Comparison of ENCODE assay signal across 1 cellular context in genomic region chr1:181112071-181112929, GRCh38.
TF ChIP-seq lines count a peak whose summit lies in the region.

No MANE protein-coding gene starts in this region.

TF ChIP-seq in HepG2, 621 proteins besides CTCF, POLR2A, EP300 and RAD21 (continued from another document and continues in another):
- peak; percentile 59 for TF ChIP-seq PBX2 (CRISPR knock-in tag; IDR thresholded peaks at IDR 0.05)
- TF ChIP-seq MTF1 (CRISPR knock-in tag; IDR thresholded peaks at IDR 0.05) = no peak
- TF ChIP-seq ZNF329 (CRISPR knock-in tag; IDR thresholded peaks at IDR 0.05; ENCODE audit: low read depth) = 0 out of 2 replicates have a peak, but pooled peaks have one; percentile 63
- peak; percentile 89; the same call in 1 of the 2 replicates for TF ChIP-seq ZBTB49 (CRISPR knock-in tag; IDR thresholded peaks at IDR 0.05; ENCODE audit: borderline replicate concordance)
- no peak for TF ChIP-seq CENPT (CRISPR knock-in tag; IDR thresholded peaks at IDR 0.05; ENCODE audit: low read depth)
- peak in 1 of 2 experiments; percentile 23; a peak in 1 of 4 replicates for TF ChIP-seq REST (IDR thresholded peaks at IDR 0.05; ENCODE audit: borderline replicate concordance in 1 of 2, low read depth in 1 of 2, low read length in 2 of 2)
- peak; percentile 91; the same call in 1 of the 2 replicates for TF ChIP-seq DNMT3B (CRISPR knock-in tag; conservative IDR thresholded peaks at IDR 0.05)
- peak; percentile 70; the same call in 1 of the 2 replicates for TF ChIP-seq TSC22D2 (CRISPR knock-in tag; IDR thresholded peaks at IDR 0.05; ENCODE audit: borderline replicate concordance)
- no peak for TF ChIP-seq ASH2L (IDR thresholded peaks at IDR 0.05; ENCODE audit: insufficient read length, low read depth, low read length)
- TF ChIP-seq ARNTL (CRISPR knock-in tag; IDR thresholded peaks at IDR 0.05) = peak; percentile 82; the same call in 1 of the 2 replicates
- no peak for TF ChIP-seq SUZ12 (IDR thresholded peaks at IDR 0.05; ENCODE audit: low read depth, low read length)
- TF ChIP-seq ZNF780A (CRISPR knock-in tag; IDR thresholded peaks at IDR 0.05) = 0 out of 2 replicates have a peak, but pooled peaks have one; percentile 33
- peak; percentile 70; the same call in 1 of the 2 replicates for TF ChIP-seq ZNF44 (CRISPR knock-in tag; IDR thresholded peaks at IDR 0.05)
- TF ChIP-seq KMT2A (CRISPR knock-in tag; IDR thresholded peaks at IDR 0.05) = 0 out of 2 replicates have a peak, but pooled peaks have one; percentile 33
- TF ChIP-seq POGZ (CRISPR knock-in tag; IDR thresholded peaks at IDR 0.05) = peak; percentile 95
- peak; percentile 95 for TF ChIP-seq SOX5 (CRISPR knock-in tag; IDR thresholded peaks at IDR 0.05; ENCODE audit: borderline replicate concordance)
- TF ChIP-seq ZNF468 (CRISPR knock-in tag; IDR thresholded peaks at IDR 0.05) = no peak
- TF ChIP-seq BRCA1 (CRISPR knock-in tag; IDR thresholded peaks at IDR 0.05) = no peak
- no peak for TF ChIP-seq TCF7L2 (IDR thresholded peaks at IDR 0.05; ENCODE audit: low read depth, low read length)
- no peak for TF ChIP-seq ZNF280B (CRISPR knock-in tag; IDR thresholded peaks at IDR 0.05; ENCODE audit: borderline replicate concordance)
- 0 out of 2 replicates have a peak, but pooled peaks have one; percentile 50 for TF ChIP-seq ZNF598 (CRISPR knock-in tag; IDR thresholded peaks at IDR 0.05; ENCODE audit: borderline replicate concordance)
- TF ChIP-seq ZFP36L1 (CRISPR knock-in tag; IDR thresholded peaks at IDR 0.05) = peak; percentile 95
- no peak for TF ChIP-seq ZSCAN30 (CRISPR knock-in tag; IDR thresholded peaks at IDR 0.05)
- no peak for TF ChIP-seq ZNF354B (CRISPR knock-in tag; IDR thresholded peaks at IDR 0.05)
- peak; percentile 91 for TF ChIP-seq PATZ1 (CRISPR knock-in tag; IDR thresholded peaks at IDR 0.05)
- TF ChIP-seq TCF12 (IDR thresholded peaks at IDR 0.05) = no peak
- 0 out of 2 replicates have a peak, but pooled peaks have one; percentile 60 for TF ChIP-seq TCF12 (CRISPR knock-in tag; IDR thresholded peaks at IDR 0.05)
- no peak for TF ChIP-seq RARG (CRISPR knock-in tag; IDR thresholded peaks at IDR 0.05; ENCODE audit: low read depth)
- TF ChIP-seq PREB (CRISPR knock-in tag; IDR thresholded peaks at IDR 0.05) = no peak
- TF ChIP-seq ZSCAN25 (CRISPR knock-in tag; IDR thresholded peaks at IDR 0.05) = peak; percentile 92
- peak; percentile 49; the same call in 1 of the 2 replicates for TF ChIP-seq ZNF501 (CRISPR knock-in tag; IDR thresholded peaks at IDR 0.05)
- TF ChIP-seq ZNF672 (CRISPR knock-in tag; IDR thresholded peaks at IDR 0.05) = no peak
- TF ChIP-seq ZNF207 (IDR thresholded peaks at IDR 0.05; ENCODE audit: borderline replicate concordance) = no peak
- no peak for TF ChIP-seq ZNF512B (CRISPR knock-in tag; IDR thresholded peaks at IDR 0.05; ENCODE audit: borderline replicate concordance)
- peak; percentile 62; the same call in 1 of the 2 replicates for TF ChIP-seq ZNF652 (CRISPR knock-in tag; IDR thresholded peaks at IDR 0.05; ENCODE audit: borderline replicate concordance, low read depth)
- TF ChIP-seq HNRNPLL (IDR thresholded peaks at IDR 0.05; ENCODE audit: low read depth, low read length, poor library complexity, severe bottlenecking) = no peak
- TF ChIP-seq MAFF (IDR thresholded peaks at IDR 0.05; ENCODE audit: low read depth, low read length) = peak; percentile 87
- TF ChIP-seq ZNF660 (CRISPR knock-in tag; IDR thresholded peaks at IDR 0.05; ENCODE audit: borderline replicate concordance, low read depth) = 0 out of 2 replicates have a peak, but pooled peaks have one; percentile 72
- peak; percentile 97 for TF ChIP-seq SAP130 (CRISPR knock-in tag; IDR thresholded peaks at IDR 0.05; ENCODE audit: low read depth)
- TF ChIP-seq MLLT10 (CRISPR knock-in tag; IDR thresholded peaks at IDR 0.05) = no peak
- no peak for TF ChIP-seq CCAR2 (optimal IDR thresholded peaks at IDR 0.05; ENCODE audit: low read depth, low read length)
- TF ChIP-seq TBL1XR1 (IDR thresholded peaks at IDR 0.05; ENCODE audit: borderline replicate concordance, low read length, partially characterized antibody) = no peak
- peak; percentile 91 for TF ChIP-seq YEATS2 (CRISPR knock-in tag; IDR thresholded peaks at IDR 0.05; ENCODE audit: borderline replicate concordance)
- no peak for TF ChIP-seq NONO (IDR thresholded peaks at IDR 0.05)
- TF ChIP-seq NONO (CRISPR knock-in tag; conservative IDR thresholded peaks at IDR 0.05) = peak; percentile 63
- TF ChIP-seq ZSCAN20 (CRISPR knock-in tag; IDR thresholded peaks at IDR 0.05; ENCODE audit: borderline replicate concordance) = no peak
- peak; percentile 90 for TF ChIP-seq PRDM10 (CRISPR knock-in tag; IDR thresholded peaks at IDR 0.05; ENCODE audit: low read depth)
